ENCODE assay signal across 13 cellular contexts in genomic region chr18:24214913-24215312, GRCh38.
DNase-seq lines count a peak whose midpoint lies in the region; ATAC-seq and TF ChIP-seq lines count a peak whose summit lies in the region.
"Had no signal": no experiment of that assay in that cellular context is flagged by ENCODE, and none has a peak within 500 bp of the region (broad histone marks: within the 10 kb centered on the region; RNA-seq: fewer than 3 reads in every experiment).

No MANE protein-coding gene starts in this region.

- TF ChIP-seq POLR2A in breast epithelium (IDR thresholded peaks at IDR 0.05) (no peak), transverse colon (IDR thresholded peaks at IDR 0.05) (no peak)

- intact Hi-C loops in breast epithelium (cut with DNase I; ENCODE audit: low total_unique reads) (no loop called here), MCF 10A (cut with micrococcal nuclease) (no loop called here), colonic mucosa (cut with DNase I) (no loop called here), mucosa of descending colon (cut with DNase I, micrococcal nuclease) (no loop called here), transverse colon (cut with DNase I; ENCODE audit: low total_unique reads) (no loop called here)

- peak overlapping the region; percentile 37 to 44 for H3K27ac ChIP-seq in breast epithelium
- H3K27ac ChIP-seq in colonic mucosa: peak overlapping the region; percentile 38
- H3K27ac ChIP-seq in transverse colon: peak overlapping the region; percentile 55 to 63 (median 58)

- H3K9me3 Mint-ChIP-seq in MCF 10A (ENCODE audit: unreplicated experiment): no peaks in the 10 kb centered on the region
- H3K9me3 Mint-ChIP-seq: IgD-negative memory B cell; natural killer cell treated with Interleukin-12 subunit alpha and Interleukin-12 subunit beta and Interleukin-15 and Interleukin-18, amount 100 ng/mL, for 72 hours had no signal

- 25 to 37% methylated on average over 1 of the region's 1 CpG for WGBS in transverse colon (ENCODE audit: low coverage in 1 of 2), 2 donors

- H3K36me3 Mint-ChIP-seq in MCF 10A (ENCODE audit: insufficient read depth, unreplicated experiment): peaks cover under 1% of the 10 kb centered on the region
- H3K36me3 Mint-ChIP-seq: IgD-negative memory B cell; natural killer cell treated with Interleukin-12 subunit alpha and Interleukin-12 subunit beta and Interleukin-15 and Interleukin-18, amount 100 ng/mL, for 72 hours had no signal

- ATAC-seq in mucosa of descending colon: peak; percentile 40
- ATAC-seq: natural killer cell treated with Interleukin-12 subunit alpha and Interleukin-12 subunit beta and Interleukin-15 and Interleukin-18, amount 100 ng/mL, for 72 hours; Right ventricle myocardium inferior had no signal

- BruUV-seq in MCF 10A (replicated peaks; lab: Mats Ljungman, UMichigan): no TSS peak

- no peak overlapping the region for H3K4me3 Mint-ChIP-seq in MCF 10A (ENCODE audit: unreplicated experiment)
- H3K4me3 Mint-ChIP-seq: IgD-negative memory B cell; natural killer cell treated with Interleukin-12 subunit alpha and Interleukin-12 subunit beta and Interleukin-15 and Interleukin-18, amount 100 ng/mL, for 72 hours had no signal

- no peak overlapping the region for H3K4me3 ChIP-seq in breast epithelium
- no peak overlapping the region for H3K4me3 ChIP-seq in colonic mucosa
- no peak overlapping the region for H3K4me3 ChIP-seq in mucosa of descending colon
- no peak overlapping the region for H3K4me3 ChIP-seq in transverse colon

- TF ChIP-seq CTCF in breast epithelium (IDR thresholded peaks at IDR 0.05): no peak
- TF ChIP-seq CTCF in MCF 10A (IDR thresholded peaks at IDR 0.05; ENCODE audit: unreplicated experiment): no peak
- TF ChIP-seq CTCF in colonic mucosa (IDR thresholded peaks at IDR 0.05): no peak
- no peak for TF ChIP-seq CTCF in mucosa of descending colon (IDR thresholded peaks at IDR 0.05)
- TF ChIP-seq CTCF in transverse colon (IDR thresholded peaks at IDR 0.05): no peak

- DNase-seq in breast epithelium (ENCODE audit: low spot score in 2 of 2): no peak
- no peak for DNase-seq in MCF 10A (ENCODE audit: unreplicated experiment)
- DNase-seq in colonic mucosa: no peak
- DNase-seq in mucosa of descending colon: no peak
- DNase-seq in transverse colon: no peak
- no peak for DNase-seq in NCI-H1105 treated with DMSO at 0.1 percent for 48 hours (lab: John Stamatoyannopoulos, UW)
- no peak for DNase-seq in HT-29 (ENCODE audit: low spot score)
- DNase-seq in ACHN: no peak
- DNase-seq: activated CD4-positive, alpha-beta T cell treated with anti-CD3 and anti-CD28 coated beads, Interleukin-2, amount 50 U/mL, for 1 hour; effector CD8-positive, alpha-beta T cell had no signal

- in situ Hi-C loops in transverse colon (cut with MboI; ENCODE audit: low pct_ligation_motif_present in 1 of 4, low pct_unique_long_range_greater_than_20kb in 1 of 4, low sequenced_read_pairs in 3 of 4) (no loop called here), ACHN (cut with HindIII; ENCODE audit: low pct_ligation_motif_present, low pct_unique_long_range_greater_than_20kb, low sequenced_read_pairs) (no loop called here)

- CTCF ChIA-PET in MCF 10A (lab: Yijun Ruan, JAX): interaction anchor here (1.1 to 1.2 kb wide), 2 partner anchors 14 to 274 kb away, joined by 3 to 4 read pairs; no protein-coding TSS in a partner anchor

- H3K36me3 ChIP-seq in breast epithelium (no peaks in the 10 kb centered on the region), colonic mucosa (no peaks in the 10 kb centered on the region), mucosa of descending colon (ENCODE audit: low read depth) (no peaks in the 10 kb centered on the region), transverse colon (no peaks in the 10 kb centered on the region)

- H3K9me3 ChIP-seq in breast epithelium (no peaks in the 10 kb centered on the region), colonic mucosa (no peaks in the 10 kb centered on the region), mucosa of descending colon (no peaks in the 10 kb centered on the region), transverse colon (no peaks in the 10 kb centered on the region)

- H3K27me3 ChIP-seq in breast epithelium: no peaks in the 10 kb centered on the region
- H3K27me3 ChIP-seq in colonic mucosa: no peaks in the 10 kb centered on the region
- H3K27me3 ChIP-seq in transverse colon: no peaks in the 10 kb centered on the region

- no peak overlapping the region for H3K27ac Mint-ChIP-seq in MCF 10A (ENCODE audit: low read depth, unreplicated experiment)
- H3K27ac Mint-ChIP-seq: IgD-negative memory B cell; natural killer cell treated with Interleukin-12 subunit alpha and Interleukin-12 subunit beta and Interleukin-15 and Interleukin-18, amount 100 ng/mL, for 72 hours had no signal

- H3K27me3 Mint-ChIP-seq in MCF 10A (ENCODE audit: insufficient read depth, unreplicated experiment): no peaks in the 10 kb centered on the region
- H3K27me3 Mint-ChIP-seq: IgD-negative memory B cell had no signal

- H3K9ac ChIP-seq in colonic mucosa (ENCODE audit: low read depth in 2 of 2, low read length in 2 of 2): peak overlapping the region in 1 of 2 donors; percentile 21

- peaks cover 21% of the 10 kb centered on the region for H3K4me1 Mint-ChIP-seq in MCF 10A (ENCODE audit: insufficient read depth, unreplicated experiment)

- H3K4me1 ChIP-seq in breast epithelium: no peaks in the 10 kb centered on the region
- no peaks in the 10 kb centered on the region for H3K4me1 ChIP-seq in colonic mucosa
- peaks cover 24% of the 10 kb centered on the region for H3K4me1 ChIP-seq in mucosa of descending colon (ENCODE audit: low read depth)
- H3K4me1 ChIP-seq in transverse colon: peaks cover 10 to 55% (median 33%) of the 10 kb centered on the region in 4 donors

- TF ChIP-seq EP300 in transverse colon (IDR thresholded peaks at IDR 0.05; ENCODE audit: low read depth): no peak

- POLR2A ChIA-PET in MCF 10A (lab: Yijun Ruan, JAX): interaction anchor here (1.0 to 1.1 kb wide), 2 partner anchors 38 to 57 kb away, joined by 3 to 4 read pairs; no protein-coding TSS in a partner anchor
